ENCODE assay signal across 3 cellular contexts in the genomic region with DNA sequence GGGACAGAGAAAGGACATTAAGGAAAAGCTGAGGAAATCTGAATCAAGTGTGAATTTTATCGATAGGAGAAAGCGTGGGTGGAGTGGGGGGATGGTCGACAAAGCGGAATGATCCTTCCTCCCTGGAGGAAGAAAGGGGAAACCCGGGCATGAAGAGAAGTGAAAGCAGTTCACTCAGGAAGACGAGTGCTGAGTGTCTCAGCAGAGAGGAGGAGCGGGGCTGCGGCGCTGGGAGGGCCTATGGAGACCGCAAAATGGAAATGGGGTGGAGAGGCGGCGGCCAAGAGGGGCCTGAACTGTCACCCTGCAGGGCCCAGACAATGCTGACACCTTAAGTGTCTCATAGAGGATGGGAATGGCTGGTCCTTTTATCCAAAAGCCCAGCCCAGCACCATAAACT.
TF ChIP-seq lines count a peak whose summit lies in the region.

No MANE protein-coding gene starts in this region.

TF ChIP-seq in SK-N-SH, 30 proteins besides CTCF, POLR2A, EP300 and RAD21:
- TF ChIP-seq SMC3 (IDR thresholded peaks at IDR 0.05; ENCODE audit: low read depth, low read length) (no peak), MAX (IDR thresholded peaks at IDR 0.05; ENCODE audit: low read depth) (no peak), YY1 (IDR thresholded peaks at IDR 0.05; ENCODE audit: low read depth) (no peak), RCOR1 (IDR thresholded peaks at IDR 0.05; ENCODE audit: low read length) (no peak), EZH2phosphoT487 (IDR thresholded peaks at IDR 0.05; ENCODE audit: borderline replicate concordance, low read depth) (no peak), USF2 (IDR thresholded peaks at IDR 0.05; ENCODE audit: borderline replicate concordance, low read depth, low read length) (no peak), RXRA (IDR thresholded peaks at IDR 0.05; ENCODE audit: borderline replicate concordance, low read depth) (no peak)
- TF ChIP-seq, protein P1, sequence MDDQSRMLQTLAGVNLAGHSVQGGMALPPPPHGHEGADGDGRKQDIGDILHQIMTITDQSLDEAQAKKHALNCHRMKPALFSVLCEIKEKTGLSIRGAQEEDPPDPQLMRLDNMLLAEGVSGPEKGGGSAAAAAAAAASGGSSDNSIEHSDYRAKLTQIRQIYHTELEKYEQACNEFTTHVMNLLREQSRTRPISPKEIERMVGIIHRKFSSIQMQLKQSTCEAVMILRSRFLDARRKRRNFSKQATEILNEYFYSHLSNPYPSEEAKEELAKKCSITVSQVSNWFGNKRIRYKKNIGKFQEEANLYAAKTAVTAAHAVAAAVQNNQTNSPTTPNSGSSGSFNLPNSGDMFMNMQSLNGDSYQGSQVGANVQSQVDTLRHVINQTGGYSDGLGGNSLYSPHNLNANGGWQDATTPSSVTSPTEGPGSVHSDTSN (IDR thresholded peaks at IDR 0.05), result no peak
- TF ChIP-seq, protein P2, sequence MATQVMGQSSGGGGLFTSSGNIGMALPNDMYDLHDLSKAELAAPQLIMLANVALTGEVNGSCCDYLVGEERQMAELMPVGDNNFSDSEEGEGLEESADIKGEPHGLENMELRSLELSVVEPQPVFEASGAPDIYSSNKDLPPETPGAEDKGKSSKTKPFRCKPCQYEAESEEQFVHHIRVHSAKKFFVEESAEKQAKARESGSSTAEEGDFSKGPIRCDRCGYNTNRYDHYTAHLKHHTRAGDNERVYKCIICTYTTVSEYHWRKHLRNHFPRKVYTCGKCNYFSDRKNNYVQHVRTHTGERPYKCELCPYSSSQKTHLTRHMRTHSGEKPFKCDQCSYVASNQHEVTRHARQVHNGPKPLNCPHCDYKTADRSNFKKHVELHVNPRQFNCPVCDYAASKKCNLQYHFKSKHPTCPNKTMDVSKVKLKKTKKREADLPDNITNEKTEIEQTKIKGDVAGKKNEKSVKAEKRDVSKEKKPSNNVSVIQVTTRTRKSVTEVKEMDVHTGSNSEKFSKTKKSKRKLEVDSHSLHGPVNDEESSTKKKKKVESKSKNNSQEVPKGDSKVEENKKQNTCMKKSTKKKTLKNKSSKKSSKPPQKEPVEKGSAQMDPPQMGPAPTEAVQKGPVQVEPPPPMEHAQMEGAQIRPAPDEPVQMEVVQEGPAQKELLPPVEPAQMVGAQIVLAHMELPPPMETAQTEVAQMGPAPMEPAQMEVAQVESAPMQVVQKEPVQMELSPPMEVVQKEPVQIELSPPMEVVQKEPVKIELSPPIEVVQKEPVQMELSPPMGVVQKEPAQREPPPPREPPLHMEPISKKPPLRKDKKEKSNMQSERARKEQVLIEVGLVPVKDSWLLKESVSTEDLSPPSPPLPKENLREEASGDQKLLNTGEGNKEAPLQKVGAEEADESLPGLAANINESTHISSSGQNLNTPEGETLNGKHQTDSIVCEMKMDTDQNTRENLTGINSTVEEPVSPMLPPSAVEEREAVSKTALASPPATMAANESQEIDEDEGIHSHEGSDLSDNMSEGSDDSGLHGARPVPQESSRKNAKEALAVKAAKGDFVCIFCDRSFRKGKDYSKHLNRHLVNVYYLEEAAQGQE (IDR thresholded peaks at IDR 0.05; ENCODE audit: low read depth, low read length), result no peak

TF ChIP-seq in SK-N-SH treated with all-trans-retinoic acid at 6 μM for 48 hours, 23 proteins besides CTCF, POLR2A, EP300 and RAD21:
- TF ChIP-seq ZNF565 (CRISPR knock-in tag; conservative IDR thresholded peaks at IDR 0.05; ENCODE audit: low read depth), result no peak
- no peak for TF ChIP-seq ZNF70 (CRISPR knock-in tag; IDR thresholded peaks at IDR 0.05)
- TF ChIP-seq ZFP30 (CRISPR knock-in tag; IDR thresholded peaks at IDR 0.05), result no peak
- no peak for TF ChIP-seq ZFP3 (CRISPR knock-in tag; IDR thresholded peaks at IDR 0.05)
- TF ChIP-seq TCF4 (CRISPR knock-in tag; IDR thresholded peaks at IDR 0.05; ENCODE audit: borderline replicate concordance), result no peak
- no peak for TF ChIP-seq ZC3H10 (CRISPR knock-in tag; IDR thresholded peaks at IDR 0.05)
- TF ChIP-seq, protein P3, sequence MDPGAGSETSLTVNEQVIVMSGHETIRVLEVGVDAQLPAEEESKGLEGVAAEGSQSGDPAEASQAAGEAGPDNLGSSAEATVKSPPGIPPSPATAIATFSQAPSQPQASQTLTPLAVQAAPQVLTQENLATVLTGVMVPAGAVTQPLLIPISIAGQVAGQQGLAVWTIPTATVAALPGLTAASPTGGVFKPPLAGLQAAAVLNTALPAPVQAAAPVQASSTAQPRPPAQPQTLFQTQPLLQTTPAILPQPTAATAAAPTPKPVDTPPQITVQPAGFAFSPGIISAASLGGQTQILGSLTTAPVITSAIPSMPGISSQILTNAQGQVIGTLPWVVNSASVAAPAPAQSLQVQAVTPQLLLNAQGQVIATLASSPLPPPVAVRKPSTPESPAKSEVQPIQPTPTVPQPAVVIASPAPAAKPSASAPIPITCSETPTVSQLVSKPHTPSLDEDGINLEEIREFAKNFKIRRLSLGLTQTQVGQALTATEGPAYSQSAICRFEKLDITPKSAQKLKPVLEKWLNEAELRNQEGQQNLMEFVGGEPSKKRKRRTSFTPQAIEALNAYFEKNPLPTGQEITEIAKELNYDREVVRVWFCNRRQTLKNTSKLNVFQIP (CRISPR knock-in tag; IDR thresholded peaks at IDR 0.05; ENCODE audit: borderline replicate concordance, low read depth), result no peak

TF ChIP-seq in K562, 482 proteins besides CTCF, POLR2A, EP300 and RAD21:
- TF ChIP-seq, protein P4, sequence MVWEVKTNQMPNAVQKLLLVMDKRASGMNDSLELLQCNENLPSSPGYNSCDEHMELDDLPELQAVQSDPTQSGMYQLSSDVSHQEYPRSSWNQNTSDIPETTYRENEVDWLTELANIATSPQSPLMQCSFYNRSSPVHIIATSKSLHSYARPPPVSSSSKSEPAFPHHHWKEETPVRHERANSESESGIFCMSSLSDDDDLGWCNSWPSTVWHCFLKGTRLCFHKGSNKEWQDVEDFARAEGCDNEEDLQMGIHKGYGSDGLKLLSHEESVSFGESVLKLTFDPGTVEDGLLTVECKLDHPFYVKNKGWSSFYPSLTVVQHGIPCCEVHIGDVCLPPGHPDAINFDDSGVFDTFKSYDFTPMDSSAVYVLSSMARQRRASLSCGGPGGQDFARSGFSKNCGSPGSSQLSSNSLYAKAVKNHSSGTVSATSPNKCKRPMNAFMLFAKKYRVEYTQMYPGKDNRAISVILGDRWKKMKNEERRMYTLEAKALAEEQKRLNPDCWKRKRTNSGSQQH (CRISPR knock-in tag; IDR thresholded peaks at IDR 0.05), result no peak
- TF ChIP-seq EGR1 (conservative IDR thresholded peaks at IDR 0.05), result peak; percentile 54; the same call in 1 of the 2 replicates
- no peak for TF ChIP-seq ATF6 (CRISPR knock-in tag; IDR thresholded peaks at IDR 0.05)
- peak in 1 of 2 experiments; percentile 75; a peak in 2 of 4 replicates for TF ChIP-seq MLLT1 (IDR thresholded peaks at IDR 0.05)
